In the genomic region with DNA sequence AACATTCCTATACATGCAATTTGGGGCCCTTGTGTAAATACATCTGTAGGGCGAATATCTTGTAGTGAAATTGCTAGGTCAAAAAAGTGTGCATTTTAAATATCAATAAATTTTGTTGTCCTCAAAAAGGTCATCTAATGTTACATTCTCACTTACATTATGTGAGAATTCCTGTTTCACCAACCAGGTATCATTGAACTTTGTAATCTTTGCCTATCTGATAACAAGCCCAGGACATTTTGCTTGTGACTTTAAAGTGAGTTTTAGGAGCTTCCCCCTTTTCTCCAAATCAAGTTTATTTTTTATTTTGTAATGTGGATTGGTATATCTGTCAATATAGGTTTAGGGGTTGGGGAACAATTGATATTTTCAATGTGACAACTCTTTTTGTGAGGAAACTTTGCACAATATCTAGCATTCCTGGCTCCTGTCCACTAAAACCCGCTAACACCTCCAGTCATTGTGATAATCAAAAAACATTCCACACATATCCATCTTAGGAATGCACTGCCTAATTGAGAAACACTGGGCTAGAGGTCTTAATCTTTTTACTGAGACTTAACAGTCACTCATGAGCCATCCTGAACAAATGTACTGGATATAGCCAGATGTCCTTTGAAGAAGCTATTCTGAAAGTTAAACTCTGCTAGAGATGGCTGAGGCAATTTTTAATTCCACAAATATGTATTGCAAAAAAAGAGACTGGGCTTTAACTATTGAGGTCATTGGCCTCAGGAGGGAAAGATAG, we compare ENCODE assay signal across 2 cellular contexts.
TF ChIP-seq lines count a peak whose summit lies in the region.

No MANE protein-coding gene starts in this region.

TF ChIP-seq in liver, 16 proteins besides CTCF, POLR2A, EP300 and RAD21 (continued from another document):
- TF ChIP-seq, protein P1, sequence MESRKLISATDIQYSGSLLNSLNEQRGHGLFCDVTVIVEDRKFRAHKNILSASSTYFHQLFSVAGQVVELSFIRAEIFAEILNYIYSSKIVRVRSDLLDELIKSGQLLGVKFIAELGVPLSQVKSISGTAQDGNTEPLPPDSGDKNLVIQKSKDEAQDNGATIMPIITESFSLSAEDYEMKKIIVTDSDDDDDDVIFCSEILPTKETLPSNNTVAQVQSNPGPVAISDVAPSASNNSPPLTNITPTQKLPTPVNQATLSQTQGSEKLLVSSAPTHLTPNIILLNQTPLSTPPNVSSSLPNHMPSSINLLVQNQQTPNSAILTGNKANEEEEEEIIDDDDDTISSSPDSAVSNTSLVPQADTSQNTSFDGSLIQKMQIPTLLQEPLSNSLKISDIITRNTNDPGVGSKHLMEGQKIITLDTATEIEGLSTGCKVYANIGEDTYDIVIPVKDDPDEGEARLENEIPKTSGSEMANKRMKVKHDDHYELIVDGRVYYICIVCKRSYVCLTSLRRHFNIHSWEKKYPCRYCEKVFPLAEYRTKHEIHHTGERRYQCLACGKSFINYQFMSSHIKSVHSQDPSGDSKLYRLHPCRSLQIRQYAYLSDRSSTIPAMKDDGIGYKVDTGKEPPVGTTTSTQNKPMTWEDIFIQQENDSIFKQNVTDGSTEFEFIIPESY (IDR thresholded peaks at IDR 0.05) = no peak
- TF ChIP-seq REST (IDR thresholded peaks at IDR 0.05) (no peak), FOXA1 (IDR thresholded peaks at IDR 0.05) (no peak), ATF3 (IDR thresholded peaks at IDR 0.05) (no peak), TAF1 (conservative IDR thresholded peaks at IDR 0.05) (no peak), FOXA2 (IDR thresholded peaks at IDR 0.05) (no peak), EGR1 (IDR thresholded peaks at IDR 0.05; ENCODE audit: low read depth in 2 of 2) (no peak), HNF4A (conservative IDR thresholded peaks at IDR 0.05) (peak; percentile 15 to 56), JUND (IDR thresholded peaks at IDR 0.05) (no peak), RXRA (IDR thresholded peaks at IDR 0.05) (peak; percentile 34 to 41), MAX (IDR thresholded peaks at IDR 0.05) (no peak)

TF ChIP-seq in HepG2, 621 proteins besides CTCF, POLR2A, EP300 and RAD21:
- TF ChIP-seq, protein P2, sequence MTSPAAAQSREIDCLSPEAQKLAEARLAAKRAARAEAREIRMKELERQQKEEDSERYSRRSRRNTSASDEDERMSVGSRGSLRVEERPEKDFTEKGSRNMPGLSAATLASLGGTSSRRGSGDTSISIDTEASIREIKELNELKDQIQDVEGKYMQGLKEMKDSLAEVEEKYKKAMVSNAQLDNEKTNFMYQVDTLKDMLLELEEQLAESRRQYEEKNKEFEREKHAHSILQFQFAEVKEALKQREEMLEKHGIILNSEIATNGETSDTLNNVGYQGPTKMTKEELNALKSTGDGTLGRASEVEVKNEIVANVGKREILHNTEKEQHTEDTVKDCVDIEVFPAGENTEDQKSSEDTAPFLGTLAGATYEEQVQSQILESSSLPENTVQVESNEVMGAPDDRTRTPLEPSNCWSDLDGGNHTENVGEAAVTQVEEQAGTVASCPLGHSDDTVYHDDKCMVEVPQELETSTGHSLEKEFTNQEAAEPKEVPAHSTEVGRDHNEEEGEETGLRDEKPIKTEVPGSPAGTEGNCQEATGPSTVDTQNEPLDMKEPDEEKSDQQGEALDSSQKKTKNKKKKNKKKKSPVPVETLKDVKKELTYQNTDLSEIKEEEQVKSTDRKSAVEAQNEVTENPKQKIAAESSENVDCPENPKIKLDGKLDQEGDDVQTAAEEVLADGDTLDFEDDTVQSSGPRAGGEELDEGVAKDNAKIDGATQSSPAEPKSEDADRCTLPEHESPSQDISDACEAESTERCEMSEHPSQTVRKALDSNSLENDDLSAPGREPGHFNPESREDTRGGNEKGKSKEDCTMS (CRISPR knock-in tag; conservative IDR thresholded peaks at IDR 0.05) = no peak
- TF ChIP-seq JUN (CRISPR knock-in tag; IDR thresholded peaks at IDR 0.05) = no peak
- TF ChIP-seq MTA3 (CRISPR knock-in tag; IDR thresholded peaks at IDR 0.05) = no peak
- no peak for TF ChIP-seq ZBED4 (CRISPR knock-in tag; IDR thresholded peaks at IDR 0.05; ENCODE audit: borderline replicate concordance)
- no peak for TF ChIP-seq TBP (CRISPR knock-in tag; IDR thresholded peaks at IDR 0.05)
- TF ChIP-seq ZNF660 (CRISPR knock-in tag; IDR thresholded peaks at IDR 0.05; ENCODE audit: borderline replicate concordance, low read depth) = no peak
- TF ChIP-seq, protein P3, sequence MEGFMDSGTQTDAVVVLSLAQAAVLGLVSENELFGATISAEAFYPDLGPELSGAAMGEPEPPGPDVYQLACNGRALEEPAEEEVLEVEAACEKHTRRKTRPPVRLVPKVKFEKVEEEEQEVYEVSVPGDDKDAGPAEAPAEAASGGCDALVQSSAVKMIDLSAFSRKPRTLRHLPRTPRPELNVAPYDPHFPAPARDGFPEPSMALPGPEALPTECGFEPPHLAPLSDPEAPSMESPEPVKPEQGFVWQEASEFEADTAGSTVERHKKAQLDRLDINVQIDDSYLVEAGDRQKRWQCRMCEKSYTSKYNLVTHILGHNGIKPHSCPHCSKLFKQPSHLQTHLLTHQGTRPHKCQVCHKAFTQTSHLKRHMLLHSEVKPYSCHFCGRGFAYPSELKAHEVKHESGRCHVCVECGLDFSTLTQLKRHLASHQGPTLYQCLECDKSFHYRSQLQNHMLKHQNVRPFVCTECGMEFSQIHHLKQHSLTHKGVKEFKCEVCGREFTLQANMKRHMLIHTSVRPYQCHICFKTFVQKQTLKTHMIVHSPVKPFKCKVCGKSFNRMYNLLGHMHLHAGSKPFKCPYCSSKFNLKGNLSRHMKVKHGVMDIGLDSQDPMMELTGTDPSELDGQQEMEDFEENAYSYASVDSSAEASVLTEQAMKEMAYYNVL (CRISPR knock-in tag; IDR thresholded peaks at IDR 0.05; ENCODE audit: borderline replicate concordance) = no peak
- TF ChIP-seq KLF12 (CRISPR knock-in tag; IDR thresholded peaks at IDR 0.05; ENCODE audit: borderline replicate concordance) = no peak
- no peak for TF ChIP-seq ZNF570 (CRISPR knock-in tag; IDR thresholded peaks at IDR 0.05; ENCODE audit: borderline replicate concordance)
- TF ChIP-seq JUNB (CRISPR knock-in tag; IDR thresholded peaks at IDR 0.05; ENCODE audit: borderline replicate concordance) = no peak
- no peak for TF ChIP-seq ZMYM4 (CRISPR knock-in tag; IDR thresholded peaks at IDR 0.05)
- no peak for TF ChIP-seq ZNF674 (CRISPR knock-in tag; IDR thresholded peaks at IDR 0.05; ENCODE audit: low read depth)
- TF ChIP-seq ZNF773 (CRISPR knock-in tag; IDR thresholded peaks at IDR 0.05; ENCODE audit: borderline replicate concordance) = no peak
- TF ChIP-seq, protein P4, sequence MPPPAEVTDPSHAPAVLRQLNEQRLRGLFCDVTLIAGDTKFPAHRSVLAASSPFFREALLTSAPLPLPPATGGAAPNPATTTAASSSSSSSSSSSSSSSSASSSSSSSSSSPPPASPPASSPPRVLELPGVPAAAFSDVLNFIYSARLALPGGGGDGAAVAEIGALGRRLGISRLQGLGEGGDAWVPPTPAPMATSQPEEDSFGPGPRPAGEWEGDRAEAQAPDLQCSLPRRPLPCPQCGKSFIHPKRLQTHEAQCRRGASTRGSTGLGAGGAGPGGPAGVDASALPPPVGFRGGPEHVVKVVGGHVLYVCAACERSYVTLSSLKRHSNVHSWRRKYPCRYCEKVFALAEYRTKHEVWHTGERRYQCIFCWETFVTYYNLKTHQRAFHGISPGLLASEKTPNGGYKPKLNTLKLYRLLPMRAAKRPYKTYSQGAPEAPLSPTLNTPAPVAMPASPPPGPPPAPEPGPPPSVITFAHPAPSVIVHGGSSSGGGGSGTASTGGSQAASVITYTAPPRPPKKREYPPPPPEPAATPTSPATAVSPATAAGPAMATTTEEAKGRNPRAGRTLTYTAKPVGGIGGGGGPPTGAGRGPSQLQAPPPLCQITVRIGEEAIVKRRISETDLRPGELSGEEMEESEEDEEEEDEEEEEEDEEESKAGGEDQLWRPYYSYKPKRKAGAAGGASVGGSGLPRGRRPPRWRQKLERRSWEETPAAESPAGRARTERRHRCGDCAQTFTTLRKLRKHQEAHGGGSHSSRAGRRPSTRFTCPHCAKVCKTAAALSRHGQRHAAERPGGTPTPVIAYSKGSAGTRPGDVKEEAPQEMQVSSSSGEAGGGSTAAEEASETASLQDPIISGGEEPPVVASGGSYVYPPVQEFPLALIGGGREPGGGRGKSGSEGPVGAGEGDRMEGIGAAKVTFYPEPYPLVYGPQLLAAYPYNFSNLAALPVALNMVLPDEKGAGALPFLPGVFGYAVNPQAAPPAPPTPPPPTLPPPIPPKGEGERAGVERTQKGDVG (CRISPR knock-in tag; IDR thresholded peaks at IDR 0.05; ENCODE audit: borderline replicate concordance) = no peak
- TF ChIP-seq GATA4 (IDR thresholded peaks at IDR 0.05; ENCODE audit: borderline replicate concordance, low read depth) = no peak
- no peak for TF ChIP-seq CCAR2 (optimal IDR thresholded peaks at IDR 0.05; ENCODE audit: low read depth, low read length)
- TF ChIP-seq CHCHD3 (CRISPR knock-in tag; IDR thresholded peaks at IDR 0.05) = no peak
- TF ChIP-seq, protein P5, sequence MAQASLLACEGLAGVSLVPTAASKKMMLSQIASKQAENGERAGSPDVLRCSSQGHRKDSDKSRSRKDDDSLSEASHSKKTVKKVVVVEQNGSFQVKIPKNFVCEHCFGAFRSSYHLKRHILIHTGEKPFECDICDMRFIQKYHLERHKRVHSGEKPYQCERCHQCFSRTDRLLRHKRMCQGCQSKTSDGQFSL (CRISPR knock-in tag; IDR thresholded peaks at IDR 0.05) = no peak
- no peak for TF ChIP-seq ZSCAN9 (CRISPR knock-in tag; IDR thresholded peaks at IDR 0.05; ENCODE audit: borderline replicate concordance)
